Comparison of ENCODE assay signal across 8 cellular contexts in the genomic region with DNA sequence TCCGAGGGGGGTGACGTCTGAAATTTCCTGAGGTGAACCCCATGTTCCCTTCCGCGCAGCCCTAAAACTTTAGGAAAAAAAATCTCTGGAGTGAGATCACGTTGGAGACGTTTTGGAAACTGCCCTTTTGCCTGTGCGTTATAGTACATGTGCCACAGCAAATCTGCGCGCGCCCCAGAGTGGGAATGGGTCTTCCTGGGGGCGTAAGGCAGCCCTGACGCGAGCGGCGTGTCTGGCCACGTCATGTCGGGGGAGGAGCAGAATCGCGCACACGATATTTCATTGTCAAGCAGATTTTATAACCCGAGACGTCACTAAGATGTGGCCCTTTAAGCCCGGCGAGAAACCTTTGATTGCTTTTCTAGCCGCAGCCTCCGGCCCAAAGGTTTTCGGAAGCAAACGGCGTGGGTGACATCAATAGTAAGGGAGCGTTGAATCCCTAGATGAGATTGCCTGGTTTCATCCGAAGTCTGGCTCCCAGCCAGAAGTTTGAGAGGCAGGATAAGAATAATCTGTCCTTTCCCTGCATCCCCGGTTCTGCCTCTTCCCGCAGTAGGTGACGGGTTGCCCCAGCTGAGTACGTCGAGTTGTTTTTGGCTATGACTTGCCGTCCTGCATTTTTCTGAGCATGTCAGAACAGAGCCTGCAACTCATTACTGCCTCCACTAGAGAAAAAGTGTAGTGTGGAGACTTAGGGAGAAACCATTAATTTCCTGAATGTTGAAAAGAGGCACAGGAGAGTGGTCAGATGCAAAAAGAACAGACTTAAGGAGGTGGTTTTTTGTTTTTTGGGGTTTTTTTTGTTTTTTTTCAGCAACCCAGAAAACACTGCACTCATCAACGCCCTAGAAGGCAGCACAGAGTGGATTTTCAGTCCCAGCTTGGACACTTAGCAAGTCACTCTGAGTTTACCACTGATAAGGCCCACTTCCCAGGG. TPM values are rescaled to one million over a fixed set of nuclear protein-coding genes. Genes with fewer than 3 reads are reported as not detected.
A peak's percentile ranks its signal among the peaks of the same experiment; 100 is the strongest.
DNase-seq lines count a peak whose midpoint lies in the region; TF ChIP-seq lines count a peak whose summit lies in the region.

No MANE protein-coding gene starts in this region.

- H3F3A ChIP-seq in neural progenitor cell (ENCODE audit: low read depth) = peaks cover 22% of the 10 kb centered on the region

- H3K9ac ChIP-seq in neural progenitor cell = peak overlapping the region; percentile 96

- H4K20me1 ChIP-seq in neural progenitor cell (ENCODE audit: low read depth) = no peaks in the 10 kb centered on the region

- H3K4me3 Mint-ChIP-seq in neural progenitor cell = peak overlapping the region; percentile 94

- H3K9me3 Mint-ChIP-seq in neural progenitor cell = no peaks in the 10 kb centered on the region

- H3K9me3 ChIP-seq in neural progenitor cell (ENCODE audit: low read depth) = no peaks in the 10 kb centered on the region

- H3K36me3 ChIP-seq in neural progenitor cell = no peaks in the 10 kb centered on the region

- TF ChIP-seq CTCF in LNCAP (IDR thresholded peaks at IDR 0.05) = peak; percentile 16; the same call in 1 of the 2 replicates
- TF ChIP-seq CTCF in foreskin fibroblast (IDR thresholded peaks at IDR 0.05; ENCODE audit: low read depth, low read length) = no peak
- TF ChIP-seq CTCF in neural progenitor cell (IDR thresholded peaks at IDR 0.05) = peak; percentile 21

- peak overlapping the region; percentile 81 for H3K4me2 ChIP-seq in neural progenitor cell

- H3K4me1 Mint-ChIP-seq in neural progenitor cell = peaks cover 56% of the 10 kb centered on the region

- H3K4me3 ChIP-seq in foreskin fibroblast (ENCODE audit: low read depth in 1 of 2, low read length in 2 of 2) = peak overlapping the region; percentile 79 to 80
- peak overlapping the region; percentile 62 for H3K4me3 ChIP-seq in neural progenitor cell

- H3K27me3 Mint-ChIP-seq in neural progenitor cell (ENCODE audit: insufficient read depth, low read depth) = peaks cover 15% of the 10 kb centered on the region

- H3K4me1 ChIP-seq in neural progenitor cell = peaks cover 26% of the 10 kb centered on the region

- peak overlapping the region; percentile 100 for H3K27ac Mint-ChIP-seq in neural progenitor cell

- H3K79me2 ChIP-seq in neural progenitor cell (ENCODE audit: low read depth) = peaks cover 10% of the 10 kb centered on the region

- H2AFZ ChIP-seq in neural progenitor cell (replicated peaks) = peak overlapping the region; percentile 88

- H3K36me3 Mint-ChIP-seq in neural progenitor cell = no peaks in the 10 kb centered on the region

- H3K27ac ChIP-seq in neural progenitor cell = peak overlapping the region; percentile 97

- no peaks in the 10 kb centered on the region for H3K27me3 ChIP-seq in neural progenitor cell

- peak; percentile 95 for DNase-seq in ELR (ENCODE audit: low read depth)
- DNase-seq in GOT3 (lab: John Stamatoyannopoulos, UW) = peak; percentile 85
- DNase-seq in RPMI7951 (ENCODE audit: low read depth) = peak; percentile 93
- DNase-seq in activated T-helper 9 cell treated with anti-CD3 and anti-CD28 coated beads, Interleukin-2, amount 50 U/mL, for 16 hours (ENCODE audit: low read depth) = peak; percentile 81
- DNase-seq in foreskin fibroblast = peak; percentile 94 to 97
- DNase-seq in neural progenitor cell (ENCODE audit: low spot score) = peak; percentile 88
- peak; percentile 90 for DNase-seq in stromal cell of bone marrow (ENCODE audit: low read depth)

RNA-seq across cellular contexts. Expression of gene PMVK, which starts 0.8 kb away (rescaled TPM):
- 8.7 and 9.3 TPM in 2 replicates for total RNA-seq in RPMI7951 (2014; rRNA removed; shearing (Covaris generic))
- 4.3 and 12.7 TPM in 2 replicates for total RNA-seq in neural progenitor cell (ENCODE audit: low replicate concordance)

RNA-seq across cellular contexts. Expression of gene PBXIP1, which starts 18.6 kb away (rescaled TPM):
- 14.7 and 23.3 TPM in 2 replicates for total RNA-seq in RPMI7951 (2014; rRNA removed; shearing (Covaris generic))
- 21.4 and 64.0 TPM in 2 replicates for total RNA-seq in neural progenitor cell (ENCODE audit: low replicate concordance)

RNA-seq across cellular contexts. Expression of gene PYGO2, which starts 24.3 kb away (rescaled TPM):
- total RNA-seq in RPMI7951 (2014; rRNA removed; shearing (Covaris generic)) = 16.1 and 18.4 TPM in 2 replicates
- total RNA-seq in neural progenitor cell (ENCODE audit: low replicate concordance) = 32.1 and 48.1 TPM in 2 replicates

RNA-seq across cellular contexts. Expression of gene SHC1, which starts 33.2 kb away (rescaled TPM):
- 111 and 115 TPM in 2 replicates for total RNA-seq in RPMI7951 (2014; rRNA removed; shearing (Covaris generic))
- total RNA-seq in neural progenitor cell (ENCODE audit: low replicate concordance) = 69.0 and 86.5 TPM in 2 replicates

RNA-seq across cellular contexts. Expression of gene CKS1B, which starts 37.2 kb away (rescaled TPM):
- 344 and 400 TPM in 2 replicates for total RNA-seq in RPMI7951 (2014; rRNA removed; shearing (Covaris generic))
- total RNA-seq in neural progenitor cell (ENCODE audit: low replicate concordance) = 210 and 297 TPM in 2 replicates

Comparison
In these comparisons a context has a peak if more than half of its experiments do, and no peak if none do; other contexts are left out.
1. Peak in every context shown above with its lines: DNase-seq, H3K4me3 ChIP-seq and H3K27ac ChIP-seq.